Comparison of ENCODE assay signal across 31 cellular contexts in the genomic region with DNA sequence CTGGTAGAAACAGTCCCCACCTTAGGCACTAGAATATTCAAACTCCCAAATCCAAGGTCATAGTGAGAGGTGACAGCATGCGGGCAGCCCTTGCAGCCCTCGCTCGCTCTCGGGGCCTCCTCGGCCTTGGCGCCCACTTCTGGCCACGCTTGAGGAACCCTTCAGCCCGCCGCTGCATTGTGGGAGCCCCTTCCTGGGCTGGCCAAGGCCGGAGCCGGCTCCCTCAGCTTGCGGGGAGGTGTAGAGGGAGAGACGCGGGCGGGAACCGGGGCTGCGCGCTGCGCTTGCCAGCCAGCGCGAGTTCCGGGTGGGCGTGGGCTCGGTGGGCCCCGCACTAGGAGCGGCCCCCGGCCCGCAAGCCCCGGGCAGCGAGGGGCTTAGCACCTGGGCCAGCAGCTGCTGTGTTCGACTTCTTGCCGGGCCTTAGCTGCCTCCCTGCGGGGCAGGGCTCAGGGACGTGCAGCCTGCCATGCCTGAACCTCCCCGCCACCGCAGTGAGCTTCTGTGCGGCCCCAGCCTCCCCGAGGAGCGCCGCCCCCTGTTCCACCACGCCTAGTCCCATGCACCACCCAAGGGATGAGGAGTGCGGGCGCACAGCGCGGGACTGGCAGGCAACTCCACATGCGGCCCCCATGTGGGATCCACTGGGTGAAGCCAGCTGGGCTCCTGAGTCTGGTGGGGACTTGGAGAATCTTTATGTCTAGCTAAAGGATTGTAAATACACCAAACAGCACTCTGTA.
"Had no signal": no experiment of that assay in that cellular context is flagged by ENCODE, and none has a peak within 500 bp of the region (broad histone marks: within the 10 kb centered on the region; RNA-seq: fewer than 3 reads in every experiment).

No MANE protein-coding gene starts in this region.

- ATAC-seq: activated T-cell treated with anti-CD3 and anti-CD28 coated beads, Interleukin-2, amount 50 U/mL, for 4 hours; Panc1 had no signal

- H3K9me2 ChIP-seq: SK-N-SH had no signal

- H3K4me1 ChIP-seq: ascending aorta had no signal

- H3K4me3 Mint-ChIP-seq: activated B cell treated with CpG ODN at 0.5 μM for 24 hours; activated CD4-positive, alpha-beta memory T cell treated with anti-CD3 and anti-CD28 coated beads for 36 hours; activated naive CD4-positive, alpha-beta T cell treated with anti-CD3 and anti-CD28 coated beads, Interleukin-2, amount 50 U/mL, for 24 hours; activated naive CD8-positive, alpha-beta T cell treated with anti-CD3 and anti-CD28 coated beads, Interleukin-2, amount 10 ng/mL, durations not matched to agents 7 days and 5 days; activated T-cell treated with anti-CD3 and anti-CD28 coated beads, Interleukin-2, amount 50 U/mL, for 4 hours; central memory CD8-positive, alpha-beta T cell; T-helper 1 cell treated with Interleukin-12 subunit alpha and Interleukin-12 subunit beta and Interleukin-4 antibody, amounts not matched to agents 30 μg/mL and 1 μg/mL, for 36 hours; T-helper 2 cell treated with Interferon-gamma antibody and Interleukin-4, amounts not matched to agents 5 μg/mL and 100 μg/mL, for 36 hours had no signal

- H3K27me3 ChIP-seq: ascending aorta, cardiac muscle cell, MG63, SJSA1 had no signal

- H3K9me3 Mint-ChIP-seq: activated naive CD4-positive, alpha-beta T cell treated with anti-CD3 and anti-CD28 coated beads, Interleukin-2, amount 50 U/mL, for 24 hours; activated naive CD8-positive, alpha-beta T cell treated with anti-CD3 and anti-CD28 coated beads, Interleukin-2, amount 10 ng/mL, durations not matched to agents 7 days and 5 days; activated T-cell treated with anti-CD3 and anti-CD28 coated beads, Interleukin-2, amount 50 U/mL, for 4 hours; central memory CD8-positive, alpha-beta T cell; T-helper 1 cell treated with Interleukin-12 subunit alpha and Interleukin-12 subunit beta and Interleukin-4 antibody, amounts not matched to agents 30 μg/mL and 1 μg/mL, for 36 hours had no signal

- H3K9ac ChIP-seq: SK-N-SH had no signal

- H3K27ac Mint-ChIP-seq: activated B cell treated with CpG ODN at 0.5 μM for 24 hours; activated CD4-positive, alpha-beta memory T cell treated with anti-CD3 and anti-CD28 coated beads for 36 hours; activated naive CD4-positive, alpha-beta T cell treated with anti-CD3 and anti-CD28 coated beads, Interleukin-2, amount 50 U/mL, for 24 hours; activated naive CD8-positive, alpha-beta T cell treated with anti-CD3 and anti-CD28 coated beads, Interleukin-2, amount 10 ng/mL, durations not matched to agents 7 days and 5 days; T-helper 1 cell treated with Interleukin-12 subunit alpha and Interleukin-12 subunit beta and Interleukin-4 antibody, amounts not matched to agents 30 μg/mL and 1 μg/mL, for 36 hours; T-helper 2 cell treated with Interferon-gamma antibody and Interleukin-4, amounts not matched to agents 5 μg/mL and 100 μg/mL, for 36 hours had no signal

- H3K4me3 ChIP-seq: ascending aorta, cardiac muscle cell, MG63, SJSA1 had no signal

- H3K9me3 ChIP-seq: ascending aorta, MG63, SJSA1, SK-N-SH had no signal

- H3K36me3 Mint-ChIP-seq: activated CD4-positive, alpha-beta memory T cell treated with anti-CD3 and anti-CD28 coated beads for 36 hours; activated naive CD4-positive, alpha-beta T cell treated with anti-CD3 and anti-CD28 coated beads, Interleukin-2, amount 50 U/mL, for 24 hours had no signal

- H3K36me3 ChIP-seq: ascending aorta, cardiac muscle cell, MG63, SJSA1 had no signal

- DNase-seq: activated B cell treated with CpG ODN at 0.5 μM for 24 hours; activated CD4-positive, alpha-beta memory T cell treated with anti-CD3 and anti-CD28 coated beads for 36 hours; activated CD4-positive, alpha-beta T cell treated with anti-CD3 and anti-CD28 coated beads for 4 hours; activated CD4-positive, alpha-beta T cell treated with anti-CD3 and anti-CD28 coated beads, Interleukin-2, amount 50 U/mL, for 1 hour; activated CD4-positive, CD25-positive, alpha-beta regulatory T cell treated with anti-CD3 and anti-CD28 coated beads, Interleukin-2, amount 50 U/mL, for 72 hours; activated CD8-positive, alpha-beta memory T cell treated with anti-CD3 and anti-CD28 coated beads, Interleukin-2, amount 50 U/mL, for 4 hours; activated gamma-delta T cell; activated naive CD4-positive, alpha-beta T cell treated with Interleukin-2 at 50 U/mL for 16 hours; activated T-cell treated with anti-CD3 and anti-CD28 coated beads for 4 hours; activated T-cell treated with anti-CD3 and anti-CD28 coated beads, Interleukin-2, amount 50 U/mL, for 4 hours; amygdala; Kasumi-1; KG1; MG63; NCI-H1048; NCI-H1436 treated with DMSO at 0.1 percent for 48 hours; NCI-H1694 treated with DMSO at 0.1 percent for 48 hours; NCI-H2029; NCI-H345; NCI-H524 treated with DMSO at 0.1 percent for 48 hours; SHP77 treated with DMSO at 0.1 percent for 48 hours; SK-N-SH had no signal

- H3K4me2 ChIP-seq: SK-N-SH had no signal

- H3K27ac ChIP-seq: ascending aorta, cardiac muscle cell, SJSA1 had no signal

- H3K27me3 Mint-ChIP-seq: activated B cell treated with CpG ODN at 0.5 μM for 24 hours; activated CD4-positive, alpha-beta memory T cell treated with anti-CD3 and anti-CD28 coated beads for 36 hours; activated naive CD4-positive, alpha-beta T cell treated with anti-CD3 and anti-CD28 coated beads, Interleukin-2, amount 50 U/mL, for 24 hours; central memory CD8-positive, alpha-beta T cell had no signal
